28 cellular contexts compared by ENCODE assay signal in genomic region chr14:101223561-101224162, GRCh38.
DNase-seq lines count a peak whose midpoint lies in the region; ATAC-seq and TF ChIP-seq lines count a peak whose summit lies in the region.
"Had no signal": no experiment of that assay in that cellular context is flagged by ENCODE, and none has a peak within 500 bp of the region (broad histone marks: within the 10 kb centered on the region; RNA-seq: fewer than 3 reads in every experiment).

No MANE protein-coding gene starts in this region.

- H3K9ac ChIP-seq in iPS-20b (ENCODE audit: low read depth, low read length) (peak overlapping the region; percentile 50; the same call in 1 of the 2 replicates), mesenchymal stem cell (ENCODE audit: low read length) (no peak overlapping the region)

- intact Hi-C loops in posterior vena cava (cut with DNase I) (no loop called here), esophagus squamous epithelium (cut with DNase I) (no loop called here)

- DNase-seq in D341Med (ENCODE audit: low spot score) (peak; percentile 10), posterior vena cava (ENCODE audit: low spot score) (peak; percentile 35), mesenchymal stem cell (no peak), esophagus squamous epithelium (lab: John Stamatoyannopoulos, UW) (no peak)
- DNase-seq: ACHN; activated gamma-delta T cell treated with Interleukin-2 at 50 U/mL for 16 hours; activated naive CD8-positive, alpha-beta T cell treated with anti-CD3 and anti-CD28 coated beads, Interleukin-2, amount 50 U/mL, for 24 hours; activated T-cell treated with anti-CD3 and anti-CD28 coated beads, Interleukin-2, amount 50 U/mL, for 1 hour; DMS79; GF-D8; KBM-7; kidney; lower lobe of right lung; MG63; NCI-H2081; NCI-H2227 treated with DMSO at 0.1 percent for 48 hours; NCI-H69; RPMI8226; stimulated activated CD4-positive, alpha-beta T cell treated with anti-CD3 and anti-CD28 coated beads, Interleukin-1b, Interleukin-23, amount 100 ng/mL, for 48 hours; stimulated activated CD8-positive, alpha-beta memory T cell treated with anti-CD3 and anti-CD28 coated beads, Interleukin-4, amount 100 ng/mL, for 48 hours; stomach; thyroid gland had no signal

- H3K4me3 ChIP-seq in iPS-20b (ENCODE audit: low read length) = peak overlapping the region; percentile 14; the same call in 1 of the 2 replicates
- H3K4me3 ChIP-seq in mesenchymal stem cell (ENCODE audit: insufficient read depth in 1 of 2, low read depth in 1 of 2, low read length in 2 of 2) = no peak overlapping the region
- H3K4me3 ChIP-seq in esophagus squamous epithelium = no peak overlapping the region
- H3K4me3 ChIP-seq: HAP-1, lower lobe of right lung, MG63, skin epidermis, stomach, thyroid gland had no signal

- H2AFZ ChIP-seq in mesenchymal stem cell (ENCODE audit: low read depth, low read length) = no peak overlapping the region

- H2BK120ac ChIP-seq in mesenchymal stem cell (ENCODE audit: low read depth, low read length) = no peak overlapping the region

- TF ChIP-seq POLR2A in esophagus squamous epithelium (IDR thresholded peaks at IDR 0.05) = no peak

- no peak overlapping the region for H4K8ac ChIP-seq in mesenchymal stem cell (ENCODE audit: low read length)

- peaks cover 13% of the 10 kb centered on the region; the same call in 1 of the 2 replicates for H3K4me1 ChIP-seq in iPS-20b (ENCODE audit: insufficient read depth, low read length)
- peaks cover 9% of the 10 kb centered on the region for H3K4me1 ChIP-seq in mesenchymal stem cell (ENCODE audit: control insufficient read depth, insufficient read depth, low read depth, low read length)
- peaks cover 0 to 20% (median 0%) of the 10 kb centered on the region in 3 donors for H3K4me1 ChIP-seq in esophagus squamous epithelium
- H3K4me1 ChIP-seq: lower lobe of right lung, stomach, thyroid gland had no signal

- TF ChIP-seq CTCF in esophagus squamous epithelium (IDR thresholded peaks at IDR 0.05) = no peak

- ATAC-seq in HG02678 (IDR thresholded peaks at IDR 0.05; ENCODE audit: unreplicated experiment) = no peak
- ATAC-seq: activated naive CD8-positive, alpha-beta T cell treated with anti-CD3 and anti-CD28 coated beads, Interleukin-2, amount 50 U/mL, for 24 hours; lower lobe of right lung had no signal

- H3K27me3 ChIP-seq in iPS-20b (ENCODE audit: insufficient read depth, low read length) = no peaks in the 10 kb centered on the region
- peaks cover 15 to 24% of the 10 kb centered on the region in 2 experiments for H3K27me3 ChIP-seq in mesenchymal stem cell (ENCODE audit: control insufficient read depth in 1 of 2, insufficient read depth in 1 of 2, low read length in 2 of 2)
- no peaks in the 10 kb centered on the region for H3K27me3 ChIP-seq in esophagus squamous epithelium
- H3K27me3 ChIP-seq: MG63, neutrophil, thyroid gland had no signal

- H3K36me3 ChIP-seq in KOPT-K1 (ENCODE audit: insufficient read depth, low read length) = no peaks in the 10 kb centered on the region
- no peaks in the 10 kb centered on the region for H3K36me3 ChIP-seq in iPS-20b (ENCODE audit: insufficient read depth, low read depth, low read length)
- H3K36me3 ChIP-seq in mesenchymal stem cell (ENCODE audit: control insufficient read depth in 1 of 2, insufficient read depth in 2 of 2, low read depth in 1 of 2, low read length in 2 of 2) = no peaks in the 10 kb centered on the region
- H3K36me3 ChIP-seq in esophagus squamous epithelium = no peaks in the 10 kb centered on the region
- H3K36me3 ChIP-seq: HAP-1, lower lobe of right lung, MG63, neutrophil, stomach, thyroid gland had no signal

- no peak overlapping the region for H2BK5ac ChIP-seq in mesenchymal stem cell (ENCODE audit: low read depth, low read length, poor library complexity, severe bottlenecking)

- H3K4ac ChIP-seq in mesenchymal stem cell (ENCODE audit: low read depth in 1 of 2, low read length in 2 of 2) = no peak overlapping the region

- no peak overlapping the region for H2AK5ac ChIP-seq in mesenchymal stem cell (ENCODE audit: low read length, severe bottlenecking)

- no peak overlapping the region for H3K4me2 ChIP-seq in mesenchymal stem cell (ENCODE audit: low read length, poor library complexity, severe bottlenecking)

- no peak overlapping the region for H4K91ac ChIP-seq in mesenchymal stem cell (ENCODE audit: low read length)

- H3K14ac ChIP-seq in mesenchymal stem cell (ENCODE audit: low read length in 2 of 2) = no peak overlapping the region

- H2BK15ac ChIP-seq in mesenchymal stem cell (ENCODE audit: low read depth, poor library complexity, severe bottlenecking) = no peak overlapping the region

- H3K18ac ChIP-seq in mesenchymal stem cell (ENCODE audit: low read depth in 1 of 2, low read length in 2 of 2) = no peak overlapping the region

- no peaks in the 10 kb centered on the region for H3K79me1 ChIP-seq in mesenchymal stem cell (replicated peaks; ENCODE audit: low read length, poor library complexity, severe bottlenecking)

- 82% methylated on average over 10 of the region's 10 CpGs for WGBS in mesenchymal stem cell
- WGBS in esophagus squamous epithelium, 2 donors = 75 to 87% methylated on average over 9 to 10 of the region's 10 CpGs

- H3K23ac ChIP-seq in mesenchymal stem cell (ENCODE audit: low read length in 2 of 2) = no peak overlapping the region

- H2BK12ac ChIP-seq in mesenchymal stem cell (ENCODE audit: low read length in 2 of 2) = no peak overlapping the region

- H3K27ac ChIP-seq in KOPT-K1 (ENCODE audit: low read depth, low read length, poor library complexity, severe bottlenecking) (peak overlapping the region; percentile 96), iPS-20b (ENCODE audit: low read length) (no peak overlapping the region), mesenchymal stem cell (ENCODE audit: low read length, poor library complexity, severe bottlenecking) (no peak overlapping the region), esophagus squamous epithelium (no peak overlapping the region)
- H3K27ac ChIP-seq: lower lobe of right lung, neutrophil, skin epidermis, stomach, thyroid gland had no signal

- H3K9me3 ChIP-seq in KOPT-K1 (ENCODE audit: insufficient read depth, low read length, poor library complexity, severe bottlenecking) = no peaks in the 10 kb centered on the region
- H3K9me3 ChIP-seq in iPS-20b (ENCODE audit: insufficient read depth, low read depth, low read length) = no peaks in the 10 kb centered on the region
- H3K9me3 ChIP-seq in mesenchymal stem cell (ENCODE audit: control insufficient read depth, low read length) = no peaks in the 10 kb centered on the region
- H3K9me3 ChIP-seq in esophagus squamous epithelium = no peaks in the 10 kb centered on the region
- H3K9me3 ChIP-seq: HAP-1, lower lobe of right lung, MG63, neutrophil, stomach, thyroid gland had no signal

Comparison
In these comparisons a context has a peak if more than half of its experiments do, and no peak if none do; other contexts are left out.
1. DNase-seq: peak in D341Med (single experiment) and posterior vena cava (single experiment); none in mesenchymal stem cell (single experiment) and esophagus squamous epithelium (single experiment).